Comparison of ENCODE assay signal across 10 cellular contexts in genomic region chr2:2101924-2102323, GRCh38.
DNase-seq lines count a peak whose midpoint lies in the region; ATAC-seq, FAIRE-seq and TF ChIP-seq lines count a peak whose summit lies in the region.
"Had no signal": no experiment of that assay in that cellular context is flagged by ENCODE, and none has a peak within 500 bp of the region (broad histone marks: within the 10 kb centered on the region; RNA-seq: fewer than 3 reads in every experiment).

No MANE protein-coding gene starts in this region.

- H3K27me3 ChIP-seq in H1 (replicated peaks in 1 of 4; ENCODE audit: control insufficient read depth in 3 of 4, extremely low read depth in 1 of 4, insufficient read depth in 3 of 4, low read length in 3 of 4), result no peaks in the 10 kb centered on the region

- H3K36me3 ChIP-seq in H1 (ENCODE audit: control insufficient read depth in 2 of 4, insufficient read depth in 4 of 4, low read length in 3 of 4) (no peaks in the 10 kb centered on the region), mucosa of descending colon (ENCODE audit: low read depth) (no peaks in the 10 kb centered on the region)

- intact Hi-C loops in mucosa of descending colon (cut with DNase I, micrococcal nuclease), result no loop called here

- no peak overlapping the region for H3K23ac ChIP-seq in H1 (ENCODE audit: insufficient read length)

- H2BK20ac ChIP-seq in H1 (ENCODE audit: low read length), result no peak overlapping the region

- H2BK15ac ChIP-seq in H1 (ENCODE audit: low read length), result no peak overlapping the region

- H3K14ac ChIP-seq in H1 (ENCODE audit: insufficient read length), result no peak overlapping the region

- H3K9ac ChIP-seq in H1 (replicated peaks in 1 of 4; ENCODE audit: extremely low read depth in 1 of 4, low read depth in 3 of 4, low read length in 3 of 4), result no peak overlapping the region

- H3K4me3 ChIP-seq in AG09309 (ENCODE audit: control insufficient read depth, low read depth, low read length) (no peak overlapping the region), H1 (ENCODE audit: extremely low read depth in 1 of 4, insufficient read depth in 2 of 4, low read depth in 3 of 4, low read length in 4 of 4) (no peak overlapping the region), mucosa of descending colon (no peak overlapping the region)

- H3K4ac ChIP-seq in H1 (replicated peaks; ENCODE audit: insufficient read length, low read depth, low read length), result no peak overlapping the region

- H3K9me3 ChIP-seq in H1 (ENCODE audit: insufficient read depth in 2 of 2, low read depth in 1 of 2, low read length in 1 of 2) (no peaks in the 10 kb centered on the region), mucosa of descending colon (no peaks in the 10 kb centered on the region)

- H3K23me2 ChIP-seq in H1 (ENCODE audit: low read depth, low read length), result peaks cover 3% of the 10 kb centered on the region; the same call in 1 of the 2 replicates

- TF ChIP-seq POLR2A in H1 (IDR thresholded peaks at IDR 0.05; ENCODE audit: control extremely low read depth in 1 of 2, low read depth in 2 of 2, low read length in 2 of 2), result no peak

- no peak overlapping the region for H4K8ac ChIP-seq in H1 (ENCODE audit: extremely low read depth, insufficient read depth, low read length)

- H4K91ac ChIP-seq in H1 (replicated peaks; ENCODE audit: insufficient read length, low read length), result no peak overlapping the region

- CTCF ChIA-PET in H1 (lab: Charles Lee; ENCODE audit: partially characterized antibody), result interaction anchor here (0.6 to 2.7 kb wide), 14 partner anchors 11 to 486 kb away, joined by 3 to 17 read pairs (median 4); no protein-coding TSS in a partner anchor

- H4K5ac ChIP-seq in H1 (ENCODE audit: insufficient read length, low read depth, low read length), result no peak overlapping the region

- no peak for FAIRE-seq in H1 (lab: Jason Lieb, UNC)

- H3K4me1 ChIP-seq in H1 (replicated peaks in 1 of 4; ENCODE audit: control insufficient read depth in 3 of 4, insufficient read depth in 4 of 4, low read length in 3 of 4) (no peaks in the 10 kb centered on the region), mucosa of descending colon (ENCODE audit: low read depth) (no peaks in the 10 kb centered on the region)

- no peak overlapping the region for H2AK5ac ChIP-seq in H1 (ENCODE audit: low read depth, low read length)

- H2BK120ac ChIP-seq in H1 (replicated peaks; ENCODE audit: low read depth, low read length), result no peak overlapping the region

- no peaks in the 10 kb centered on the region for H3K79me2 ChIP-seq in H1 (ENCODE audit: control insufficient read depth in 1 of 2, insufficient read depth in 2 of 2, low read length in 2 of 2)

- no peak for TF ChIP-seq EP300 in H1 (IDR thresholded peaks at IDR 0.05; ENCODE audit: borderline replicate concordance in 1 of 2, low read depth in 2 of 2, low read length in 2 of 2)

- H3K56ac ChIP-seq in H1 (replicated peaks; ENCODE audit: insufficient read length, low read depth, low read length), result no peak overlapping the region

- H3K18ac ChIP-seq in H1 (ENCODE audit: extremely low read depth, low read length), result no peak overlapping the region

- TF ChIP-seq CTCF in AG09309 (IDR thresholded peaks at IDR 0.05; ENCODE audit: control insufficient read depth, insufficient read depth, low read depth, low read length, missing control alignments), result peak; percentile 7
- peak in 2 of 3 experiments; percentile 36 to 50; a peak in 2 of 4 replicates for TF ChIP-seq CTCF in H1 (IDR thresholded peaks at IDR 0.05; ENCODE audit: control extremely low read depth in 1 of 3, insufficient read depth in 1 of 3, low read depth in 1 of 3, low read length in 3 of 3)
- no peak for TF ChIP-seq CTCF in mucosa of descending colon (IDR thresholded peaks at IDR 0.05)

- WGBS in H1 (ENCODE audit: extremely low coverage in 1 of 2, insufficient coverage in 1 of 2, insufficient read length in 1 of 2, insufficient replicate concordance in 2 of 2, low coverage in 1 of 2, low lambda C conversion rate in 2 of 2, missing lambda C conversion rate in 1 of 2), 2 experiments, result 90% methylated on average over 1 of the region's 1 CpG; no CpG with 5 or more reads in 1 of the 2 experiments

- peak; percentile 27 to 45 for TF ChIP-seq RAD21 in H1 (IDR thresholded peaks at IDR 0.05 in 1 of 2, conservative IDR thresholded peaks at IDR 0.05 in 1 of 2; ENCODE audit: low read depth in 2 of 2, low read length in 2 of 2)

- H3K27ac ChIP-seq in H1 (ENCODE audit: low read depth, low read length), result no peak overlapping the region

- H2BK5ac ChIP-seq in H1 (ENCODE audit: low read depth, low read length), result no peak overlapping the region

- no peak for DNase-seq in AG09309 (ENCODE audit: low read depth)
- peak; percentile 13 for DNase-seq in NCI-H524 treated with DMSO at 0.1 percent for 48 hours (lab: John Stamatoyannopoulos, UW)
- no peak for DNase-seq in H1 (ENCODE audit: low read depth in 1 of 2, low spot score in 2 of 2)
- DNase-seq in mucosa of descending colon, result no peak
- DNase-seq in COLO829 (ENCODE audit: low spot score), result no peak
- no peak for DNase-seq in C1 segment of cervical spinal cord (lab: John Stamatoyannopoulos, UW)
- DNase-seq: GOT3, kidney glomerular epithelial cell had no signal

- POLR2A ChIA-PET in H1 (lab: Charles Lee; ENCODE audit: partially characterized antibody), result no interaction called here

- H3K79me1 ChIP-seq in H1 (ENCODE audit: low read depth, low read length), result no peaks in the 10 kb centered on the region

- ATAC-seq in GM18868 (IDR thresholded peaks at IDR 0.05; ENCODE audit: unreplicated experiment) (peak; percentile 74), mucosa of descending colon (no peak), GM18858 (IDR thresholded peaks at IDR 0.05; ENCODE audit: unreplicated experiment) (no peak)

- H2BK12ac ChIP-seq in H1 (ENCODE audit: low read depth, low read length), result no peak overlapping the region

- H2AFZ ChIP-seq in H1 (ENCODE audit: low read length), result no peak overlapping the region

- no peaks in the 10 kb centered on the region for H4K20me1 ChIP-seq in H1 (replicated peaks in 1 of 2; ENCODE audit: control insufficient read depth in 1 of 2, insufficient read depth in 2 of 2, low read length in 2 of 2)

- no peak overlapping the region for H3K4me2 ChIP-seq in H1 (ENCODE audit: insufficient read depth in 1 of 2, low read depth in 2 of 2, low read length in 2 of 2)

TF ChIP-seq in H1, 55 proteins besides CTCF, POLR2A, EP300 and RAD21:
- TF ChIP-seq ZNF274 (IDR thresholded peaks at IDR 0.05; ENCODE audit: borderline replicate concordance, extremely low read depth, low read length), result no peak
- TF ChIP-seq CHD1 (IDR thresholded peaks at IDR 0.05; ENCODE audit: low read depth, low read length), result no peak
- no peak for TF ChIP-seq SRF (IDR thresholded peaks at IDR 0.05; ENCODE audit: low read depth, low read length)
- no peak for TF ChIP-seq SAP30 (IDR thresholded peaks at IDR 0.05; ENCODE audit: insufficient read depth, insufficient replicate concordance, low read length)
- no peak for TF ChIP-seq HDAC6 (IDR thresholded peaks at IDR 0.05; ENCODE audit: low read depth, low read length)
- no peak for TF ChIP-seq TCF12 (IDR thresholded peaks at IDR 0.05; ENCODE audit: low read depth, low read length)
- no peak for TF ChIP-seq SP1 (IDR thresholded peaks at IDR 0.05; ENCODE audit: low read depth, low read length)
- no peak for TF ChIP-seq E2F6 (IDR thresholded peaks at IDR 0.05)
- TF ChIP-seq ASH2L (IDR thresholded peaks at IDR 0.05; ENCODE audit: low read length), result no peak
- no peak for TF ChIP-seq CEBPB (IDR thresholded peaks at IDR 0.05; ENCODE audit: low read depth, low read length)
- TF ChIP-seq CHD2 (IDR thresholded peaks at IDR 0.05; ENCODE audit: low read length), result no peak
- no peak for TF ChIP-seq CBX5 (IDR thresholded peaks at IDR 0.05; ENCODE audit: low read depth, low read length)
- TF ChIP-seq MAX (IDR thresholded peaks at IDR 0.05), result no peak
- TF ChIP-seq RXRA (IDR thresholded peaks at IDR 0.05; ENCODE audit: insufficient read depth, low read depth, low read length), result no peak
